ENCODE assay signal across 10 cellular contexts in the genomic region with DNA sequence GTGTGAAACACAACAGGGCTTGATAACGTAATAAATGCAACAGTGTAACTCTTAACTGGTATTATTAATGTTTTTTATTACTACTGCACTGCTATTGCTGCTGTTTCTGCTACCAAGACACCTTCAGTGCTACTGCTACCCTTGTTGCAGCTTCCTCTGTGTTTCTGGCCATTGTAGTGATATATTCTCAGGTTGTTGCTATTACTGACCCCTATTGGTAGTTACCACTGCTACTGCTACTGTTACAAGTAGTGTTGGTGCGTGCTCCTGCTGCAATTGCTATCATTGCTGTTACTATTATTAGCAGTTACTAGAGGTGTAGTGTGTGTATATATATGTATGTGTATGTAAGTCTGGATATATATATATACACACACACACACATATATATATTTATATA.
DNase-seq lines count a peak whose midpoint lies in the region; ATAC-seq and TF ChIP-seq lines count a peak whose summit lies in the region.
"Had no signal": no experiment of that assay in that cellular context is flagged by ENCODE, and none has a peak within 500 bp of the region (broad histone marks: within the 10 kb centered on the region; RNA-seq: fewer than 3 reads in every experiment).

No MANE protein-coding gene starts in this region.

- no peaks in the 10 kb centered on the region for H3K79me2 ChIP-seq in OCI-LY1 (ENCODE audit: insufficient read depth, low read length)

- peak; percentile 80 for ATAC-seq in GM19351 (IDR thresholded peaks at IDR 0.05; ENCODE audit: unreplicated experiment)
- ATAC-seq in stimulated activated naive CD8-positive, alpha-beta T cell treated with anti-CD3 and anti-CD28 coated beads, Interleukin-15, amount 100 ng/mL, for 72 hours = no peak

- no peak overlapping the region for H3K9ac ChIP-seq in OCI-LY1 (ENCODE audit: low read length)

- H3K4me3 ChIP-seq in OCI-LY1 (ENCODE audit: low read depth, low read length, poor library complexity, severe bottlenecking) (no peak overlapping the region), fibroblast of the aortic adventitia (ENCODE audit: low read depth, low read length) (no peak overlapping the region)

- no peaks in the 10 kb centered on the region for H3K9me3 Mint-ChIP-seq in stimulated activated naive CD8-positive, alpha-beta T cell treated with anti-CD3 and anti-CD28 coated beads, Interleukin-15, amount 100 ng/mL, for 72 hours

- TF ChIP-seq CTCF in OCI-LY1 (IDR thresholded peaks at IDR 0.05; ENCODE audit: low read length) (peak; percentile 44), fibroblast of the aortic adventitia (IDR thresholded peaks at IDR 0.05; ENCODE audit: insufficient read depth, low read length) (no peak)

- H3F3A ChIP-seq in OCI-LY1 (ENCODE audit: insufficient read depth, low read length) = no peaks in the 10 kb centered on the region

- no peaks in the 10 kb centered on the region for H3K36me3 ChIP-seq in OCI-LY1 (ENCODE audit: insufficient read depth, low read length)

- DNase-seq in AML-193 (lab: John Stamatoyannopoulos, UW) = peak; percentile 25 to 40
- peak; percentile 7 for DNase-seq in fibroblast of the aortic adventitia (ENCODE audit: low read depth)
- no peak for DNase-seq in stimulated activated CD4-positive, alpha-beta T cell treated with anti-CD3 and anti-CD28 coated beads, Interleukin-15, amount 100 ng/mL, for 24 hours
- DNase-seq in stimulated activated naive CD8-positive, alpha-beta T cell treated with anti-CD3 and anti-CD28 coated beads, Interleukin-15, amount 100 ng/mL, for 72 hours = no peak
- no peak for DNase-seq in NCI-H187 treated with DMSO at 0.1 percent for 48 hours (lab: John Stamatoyannopoulos, UW)
- no peak for DNase-seq in GOT3 (lab: John Stamatoyannopoulos, UW)
- DNase-seq: midbrain, NCI-H187 had no signal

- no peaks in the 10 kb centered on the region for H3K9me2 ChIP-seq in OCI-LY1 (ENCODE audit: low read depth, low read length)

- H3K27me3 ChIP-seq in OCI-LY1 (ENCODE audit: insufficient read depth, low read length) = no peaks in the 10 kb centered on the region

- H3K4me2 ChIP-seq in OCI-LY1 (ENCODE audit: low read length) = no peak overlapping the region

- no peak overlapping the region for H3K4me3 Mint-ChIP-seq in stimulated activated naive CD8-positive, alpha-beta T cell treated with anti-CD3 and anti-CD28 coated beads, Interleukin-15, amount 100 ng/mL, for 72 hours

- no peak overlapping the region for H2AFZ ChIP-seq in OCI-LY1 (ENCODE audit: low read length)

- no peak overlapping the region for H3K27ac ChIP-seq in OCI-LY1 (ENCODE audit: low read depth, low read length, poor library complexity, severe bottlenecking)

- peaks cover 6% of the 10 kb centered on the region for H3K27me3 Mint-ChIP-seq in stimulated activated naive CD8-positive, alpha-beta T cell treated with anti-CD3 and anti-CD28 coated beads, Interleukin-15, amount 100 ng/mL, for 72 hours

- H3K27ac Mint-ChIP-seq in stimulated activated naive CD8-positive, alpha-beta T cell treated with anti-CD3 and anti-CD28 coated beads, Interleukin-15, amount 100 ng/mL, for 72 hours = no peak overlapping the region

- no peaks in the 10 kb centered on the region for H3K4me1 ChIP-seq in OCI-LY1 (ENCODE audit: insufficient read depth, low read length, severe bottlenecking)

- no peaks in the 10 kb centered on the region for H3K9me3 ChIP-seq in OCI-LY1 (ENCODE audit: low read length)

- H4K20me1 ChIP-seq in OCI-LY1 (ENCODE audit: insufficient read depth, low read length) = no peaks in the 10 kb centered on the region

- no peaks in the 10 kb centered on the region for H3K4me1 Mint-ChIP-seq in stimulated activated naive CD8-positive, alpha-beta T cell treated with anti-CD3 and anti-CD28 coated beads, Interleukin-15, amount 100 ng/mL, for 72 hours

Comparison
In these comparisons a context has a peak if more than half of its experiments do, and no peak if none do; other contexts are left out.
1. DNase-seq: peak in AML-193 (2 of 2) and fibroblast of the aortic adventitia (single experiment); none in stimulated activated CD4-positive, alpha-beta T cell treated with anti-CD3 and anti-CD28 coated beads, Interleukin-15, amount 100 ng/mL, for 24 hours (single experiment), stimulated activated naive CD8-positive, alpha-beta T cell treated with anti-CD3 and anti-CD28 coated beads, Interleukin-15, amount 100 ng/mL, for 72 hours (0 of 2), NCI-H187 treated with DMSO at 0.1 percent for 48 hours (single experiment) and GOT3 (single experiment).